1 cellular context compared by ENCODE assay signal in the genomic region with DNA sequence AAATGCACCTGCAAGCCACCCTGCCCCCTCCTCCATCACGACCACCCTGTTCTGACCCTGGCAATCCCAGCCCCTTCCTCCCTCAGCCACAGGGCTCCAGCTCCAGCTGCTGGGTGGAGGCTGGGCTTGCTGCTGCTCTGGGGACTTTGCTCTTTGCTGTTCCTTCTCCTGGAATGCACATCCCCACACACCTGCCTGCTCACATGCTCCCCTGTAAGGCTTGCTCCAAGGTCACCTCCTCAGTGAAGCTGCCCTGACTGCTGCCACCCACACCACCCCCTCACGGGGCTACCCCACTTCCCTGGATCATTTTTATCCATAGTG.
TF ChIP-seq lines count a peak whose summit lies in the region.

No MANE protein-coding gene starts in this region.

TF ChIP-seq in HepG2, 621 proteins besides CTCF, POLR2A, EP300 and RAD21 (continued from another document and continues in another):
- no peak for TF ChIP-seq HOXA3 (CRISPR knock-in tag; IDR thresholded peaks at IDR 0.05)
- no peak for TF ChIP-seq DMAP1 (CRISPR knock-in tag; IDR thresholded peaks at IDR 0.05)
- no peak for TF ChIP-seq TERF1 (CRISPR knock-in tag; IDR thresholded peaks at IDR 0.05)
- no peak for TF ChIP-seq NFATC3 (CRISPR knock-in tag; IDR thresholded peaks at IDR 0.05)
- no peak for TF ChIP-seq ARHGAP35 (CRISPR knock-in tag; IDR thresholded peaks at IDR 0.05; ENCODE audit: borderline replicate concordance)
- TF ChIP-seq ZNF143 (CRISPR knock-in tag; IDR thresholded peaks at IDR 0.05): no peak
- no peak for TF ChIP-seq CCAR2 (optimal IDR thresholded peaks at IDR 0.05; ENCODE audit: low read depth, low read length)
- TF ChIP-seq CAMTA2 (CRISPR knock-in tag; IDR thresholded peaks at IDR 0.05; ENCODE audit: borderline replicate concordance): no peak
- TF ChIP-seq MAFG (CRISPR knock-in tag; IDR thresholded peaks at IDR 0.05): no peak
- no peak for TF ChIP-seq ARID2 (CRISPR knock-in tag; IDR thresholded peaks at IDR 0.05; ENCODE audit: borderline replicate concordance)
- TF ChIP-seq PHF21A (CRISPR knock-in tag; IDR thresholded peaks at IDR 0.05): no peak
- TF ChIP-seq TEAD3 (CRISPR knock-in tag; optimal IDR thresholded peaks at IDR 0.05; ENCODE audit: borderline replicate concordance): peak; percentile 93
- no peak for TF ChIP-seq ZNF160 (CRISPR knock-in tag; IDR thresholded peaks at IDR 0.05)
- TF ChIP-seq CSRNP2 (CRISPR knock-in tag; conservative IDR thresholded peaks at IDR 0.05; ENCODE audit: low read depth): no peak
- TF ChIP-seq HNF4A (CRISPR knock-in tag; IDR thresholded peaks at IDR 0.05): peak; percentile 80
- no peak for TF ChIP-seq ZNF503 (CRISPR knock-in tag; IDR thresholded peaks at IDR 0.05)
- TF ChIP-seq ZNF136 (CRISPR knock-in tag; IDR thresholded peaks at IDR 0.05; ENCODE audit: low read depth): no peak
- TF ChIP-seq MXI1 (IDR thresholded peaks at IDR 0.05; ENCODE audit: borderline replicate concordance, low read depth, low read length): no peak
- no peak for TF ChIP-seq PLSCR1 (CRISPR knock-in tag; IDR thresholded peaks at IDR 0.05; ENCODE audit: borderline replicate concordance)
- no peak for TF ChIP-seq ZNF232 (CRISPR knock-in tag; IDR thresholded peaks at IDR 0.05; ENCODE audit: borderline replicate concordance)
- TF ChIP-seq PHF8 (CRISPR knock-in tag; IDR thresholded peaks at IDR 0.05): no peak
- TF ChIP-seq E2F1 (CRISPR knock-in tag; IDR thresholded peaks at IDR 0.05): no peak
- TF ChIP-seq ZEB1 (IDR thresholded peaks at IDR 0.05; ENCODE audit: insufficient replicate concordance, low read depth): peak; percentile 60
- TF ChIP-seq KDM3A (CRISPR knock-in tag; IDR thresholded peaks at IDR 0.05; ENCODE audit: low read depth): no peak
- TF ChIP-seq, protein P1, sequence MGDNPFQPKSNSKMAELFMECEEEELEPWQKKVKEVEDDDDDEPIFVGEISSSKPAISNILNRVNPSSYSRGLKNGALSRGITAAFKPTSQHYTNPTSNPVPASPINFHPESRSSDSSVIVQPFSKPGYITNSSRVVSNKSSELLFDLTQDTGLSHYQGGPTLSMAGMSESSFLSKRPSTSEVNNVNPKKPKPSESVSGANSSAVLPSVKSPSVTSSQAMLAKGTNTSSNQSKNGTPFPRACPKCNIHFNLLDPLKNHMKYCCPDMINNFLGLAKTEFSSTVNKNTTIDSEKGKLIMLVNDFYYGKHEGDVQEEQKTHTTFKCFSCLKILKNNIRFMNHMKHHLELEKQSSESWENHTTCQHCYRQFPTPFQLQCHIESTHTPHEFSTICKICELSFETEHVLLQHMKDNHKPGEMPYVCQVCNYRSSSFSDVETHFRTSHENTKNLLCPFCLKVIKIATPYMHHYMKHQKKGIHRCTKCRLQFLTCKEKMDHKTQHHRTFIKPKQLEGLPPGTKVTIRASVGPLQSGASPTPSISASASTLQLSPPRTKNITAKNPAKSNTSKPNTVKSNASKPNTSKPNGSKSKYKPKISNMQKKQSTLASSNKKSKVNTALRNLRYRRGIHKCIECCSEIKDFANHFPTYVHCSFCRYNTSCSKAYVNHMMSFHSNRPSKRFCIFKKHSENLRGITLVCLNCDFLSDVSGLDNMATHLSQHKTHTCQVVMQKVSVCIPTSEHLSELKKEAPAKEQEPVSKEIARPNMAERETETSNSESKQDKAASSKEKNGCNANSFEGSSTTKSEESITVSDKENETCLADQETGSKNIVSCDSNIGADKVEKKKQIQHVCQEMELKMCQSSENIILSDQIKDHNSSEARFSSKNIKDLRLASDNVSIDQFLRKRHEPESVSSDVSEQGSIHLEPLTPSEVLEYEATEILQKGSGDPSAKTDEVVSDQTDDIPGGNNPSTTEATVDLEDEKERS (CRISPR knock-in tag; IDR thresholded peaks at IDR 0.05): no peak
- TF ChIP-seq, protein P2, sequence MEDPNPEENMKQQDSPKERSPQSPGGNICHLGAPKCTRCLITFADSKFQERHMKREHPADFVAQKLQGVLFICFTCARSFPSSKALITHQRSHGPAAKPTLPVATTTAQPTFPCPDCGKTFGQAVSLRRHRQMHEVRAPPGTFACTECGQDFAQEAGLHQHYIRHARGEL (CRISPR knock-in tag; IDR thresholded peaks at IDR 0.05): no peak
- no peak for TF ChIP-seq TEAD2 (CRISPR knock-in tag; IDR thresholded peaks at IDR 0.05)
- no peak for TF ChIP-seq ZNF224 (CRISPR knock-in tag; IDR thresholded peaks at IDR 0.05)
- no peak for TF ChIP-seq ZIK1 (CRISPR knock-in tag; IDR thresholded peaks at IDR 0.05; ENCODE audit: borderline replicate concordance, low read depth)
- no peak for TF ChIP-seq NFYC (CRISPR knock-in tag; IDR thresholded peaks at IDR 0.05)
- no peak for TF ChIP-seq ZBTB33 (CRISPR knock-in tag; IDR thresholded peaks at IDR 0.05)
- TF ChIP-seq ZNF180 (CRISPR knock-in tag; IDR thresholded peaks at IDR 0.05; ENCODE audit: borderline replicate concordance, low read depth): no peak
- TF ChIP-seq, protein P3, sequence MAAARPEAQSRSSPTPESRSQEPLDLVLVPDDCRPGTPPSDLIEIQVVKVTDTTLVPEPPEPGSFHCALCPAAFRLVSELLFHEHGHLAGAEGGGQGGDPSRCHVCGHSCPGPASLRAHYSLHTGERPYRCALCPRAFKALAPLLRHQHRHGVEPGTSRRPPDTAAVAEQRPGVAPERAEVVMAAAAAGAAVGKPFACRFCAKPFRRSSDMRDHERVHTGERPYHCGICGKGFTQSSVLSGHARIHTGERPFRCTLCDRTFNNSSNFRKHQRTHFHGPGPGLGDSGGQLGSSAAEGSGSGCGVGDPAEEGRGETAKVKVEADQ (CRISPR knock-in tag; IDR thresholded peaks at IDR 0.05; ENCODE audit: borderline replicate concordance): no peak
- no peak for TF ChIP-seq ARNT2 (CRISPR knock-in tag; IDR thresholded peaks at IDR 0.05; ENCODE audit: low read depth)
- TF ChIP-seq RBFOX2 (IDR thresholded peaks at IDR 0.05; ENCODE audit: low read depth, low read length): no peak
- TF ChIP-seq TBX2 (CRISPR knock-in tag; IDR thresholded peaks at IDR 0.05; ENCODE audit: borderline replicate concordance): peak; percentile 35; the same call in 1 of the 2 replicates
- TF ChIP-seq, protein P4, sequence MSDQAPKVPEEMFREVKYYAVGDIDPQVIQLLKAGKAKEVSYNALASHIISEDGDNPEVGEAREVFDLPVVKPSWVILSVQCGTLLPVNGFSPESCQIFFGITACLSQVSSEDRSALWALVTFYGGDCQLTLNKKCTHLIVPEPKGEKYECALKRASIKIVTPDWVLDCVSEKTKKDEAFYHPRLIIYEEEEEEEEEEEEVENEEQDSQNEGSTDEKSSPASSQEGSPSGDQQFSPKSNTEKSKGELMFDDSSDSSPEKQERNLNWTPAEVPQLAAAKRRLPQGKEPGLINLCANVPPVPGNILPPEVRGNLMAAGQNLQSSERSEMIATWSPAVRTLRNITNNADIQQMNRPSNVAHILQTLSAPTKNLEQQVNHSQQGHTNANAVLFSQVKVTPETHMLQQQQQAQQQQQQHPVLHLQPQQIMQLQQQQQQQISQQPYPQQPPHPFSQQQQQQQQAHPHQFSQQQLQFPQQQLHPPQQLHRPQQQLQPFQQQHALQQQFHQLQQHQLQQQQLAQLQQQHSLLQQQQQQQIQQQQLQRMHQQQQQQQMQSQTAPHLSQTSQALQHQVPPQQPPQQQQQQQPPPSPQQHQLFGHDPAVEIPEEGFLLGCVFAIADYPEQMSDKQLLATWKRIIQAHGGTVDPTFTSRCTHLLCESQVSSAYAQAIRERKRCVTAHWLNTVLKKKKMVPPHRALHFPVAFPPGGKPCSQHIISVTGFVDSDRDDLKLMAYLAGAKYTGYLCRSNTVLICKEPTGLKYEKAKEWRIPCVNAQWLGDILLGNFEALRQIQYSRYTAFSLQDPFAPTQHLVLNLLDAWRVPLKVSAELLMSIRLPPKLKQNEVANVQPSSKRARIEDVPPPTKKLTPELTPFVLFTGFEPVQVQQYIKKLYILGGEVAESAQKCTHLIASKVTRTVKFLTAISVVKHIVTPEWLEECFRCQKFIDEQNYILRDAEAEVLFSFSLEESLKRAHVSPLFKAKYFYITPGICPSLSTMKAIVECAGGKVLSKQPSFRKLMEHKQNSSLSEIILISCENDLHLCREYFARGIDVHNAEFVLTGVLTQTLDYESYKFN (CRISPR knock-in tag; conservative IDR thresholded peaks at IDR 0.05): 0 out of 2 replicates have a peak, but pooled peaks have one; percentile 18
- no peak for TF ChIP-seq ZUFSP (CRISPR knock-in tag; IDR thresholded peaks at IDR 0.05; ENCODE audit: borderline replicate concordance)
- no peak for TF ChIP-seq ZZZ3 (CRISPR knock-in tag; IDR thresholded peaks at IDR 0.05; ENCODE audit: borderline replicate concordance)
- no peak for TF ChIP-seq ATF7 (IDR thresholded peaks at IDR 0.05)
- TF ChIP-seq ATF7 (CRISPR knock-in tag; IDR thresholded peaks at IDR 0.05): no peak
- no peak for TF ChIP-seq HOXD1 (CRISPR knock-in tag; IDR thresholded peaks at IDR 0.05)
- no peak for TF ChIP-seq ZNF460 (CRISPR knock-in tag; IDR thresholded peaks at IDR 0.05; ENCODE audit: borderline replicate concordance)
- TF ChIP-seq HNRNPUL1 (IDR thresholded peaks at IDR 0.05; ENCODE audit: low read depth, low read length): no peak
- TF ChIP-seq BHLHE40 (IDR thresholded peaks at IDR 0.05; ENCODE audit: low read length): no peak
